In the genomic region with DNA sequence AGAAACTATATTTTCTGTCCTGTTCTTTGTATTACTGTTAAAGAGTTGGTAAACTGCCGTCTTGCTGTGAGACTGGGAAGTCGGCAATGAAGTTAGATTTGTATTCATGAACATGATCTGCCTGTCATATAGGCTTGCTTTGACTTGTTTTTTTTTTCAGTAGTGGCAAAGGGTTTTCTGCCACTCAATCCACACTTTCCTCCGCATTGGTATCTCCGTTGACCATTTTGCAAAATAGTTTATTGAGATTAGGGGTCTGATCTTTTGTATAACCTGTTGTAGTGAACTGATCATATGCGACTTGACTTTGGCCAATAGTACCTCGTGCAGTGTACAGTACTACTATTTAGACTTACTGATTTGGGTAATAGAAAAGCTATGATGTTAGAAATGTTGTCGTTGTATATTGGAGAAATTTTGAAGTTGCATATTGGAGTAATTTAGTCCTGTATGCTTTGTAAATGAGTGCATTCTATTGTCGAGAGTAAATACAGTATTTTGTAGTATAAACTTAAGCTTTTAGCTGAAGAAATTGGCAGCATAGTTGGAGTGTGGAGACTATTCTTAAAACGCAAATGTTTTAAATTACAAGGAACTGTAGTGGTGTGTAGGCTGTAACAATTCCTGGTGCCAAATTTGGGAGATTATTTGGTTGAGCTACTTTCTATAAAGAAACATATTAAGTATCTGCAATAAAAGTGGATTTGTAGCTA, we compare ENCODE assay signal across 9 cellular contexts. TPM values are rescaled to one million over a fixed set of nuclear protein-coding genes. Genes with fewer than 3 reads are reported as not detected.
DNase-seq lines count a peak whose midpoint lies in the region; ATAC-seq and TF ChIP-seq lines count a peak whose summit lies in the region.
"Had no signal": no experiment of that assay in that cellular context is flagged by ENCODE, and none has a peak within 500 bp of the region (broad histone marks: within the 10 kb centered on the region; RNA-seq: fewer than 3 reads in every experiment).

No MANE protein-coding gene starts in this region.

- H3K27ac ChIP-seq in A673 (ENCODE audit: low read depth, low read length, poor library complexity, severe bottlenecking) = no peak overlapping the region
- no peak overlapping the region for H3K27ac ChIP-seq in HL-60 (replicated peaks)
- peak overlapping the region in 3 of 4 donors; percentile 95 to 99 (median 99) for H3K27ac ChIP-seq in body of pancreas
- no peak overlapping the region for H3K27ac ChIP-seq in lung (ENCODE audit: low read depth in 1 of 2, low read length in 1 of 2)

- BruUV-seq in A673 (replicated peaks; lab: Mats Ljungman, UMichigan) = no TSS peak

- peaks cover 6% of the 10 kb centered on the region for H3K4me1 ChIP-seq in A673 (ENCODE audit: insufficient read depth, low read length, poor library complexity, severe bottlenecking)
- peaks cover 37% of the 10 kb centered on the region for H3K4me1 ChIP-seq in body of pancreas
- peaks cover 2 to 9% of the 10 kb centered on the region in 2 donors for H3K4me1 ChIP-seq in lung (ENCODE audit: control insufficient read depth in 2 of 2, insufficient read depth in 2 of 2, low read length in 2 of 2)

- CTCF ChIA-PET in A673 (lab: Charles Lee) = interaction anchor here (0.5 to 0.7 kb wide), 2 partner anchors 64 to 140 kb away, joined by 4 to 13 read pairs; no protein-coding TSS in a partner anchor

- no peaks in the 10 kb centered on the region for H3K36me3 ChIP-seq in A673 (ENCODE audit: insufficient read depth, low read length, poor library complexity, severe bottlenecking)
- no peaks in the 10 kb centered on the region for H3K36me3 ChIP-seq in body of pancreas (replicated peaks in 1 of 2; ENCODE audit: insufficient read depth in 1 of 2, low read depth in 2 of 2)
- peaks cover 0 to 2% of the 10 kb centered on the region in 2 donors for H3K36me3 ChIP-seq in lung (ENCODE audit: control insufficient read depth in 2 of 2, insufficient read depth in 2 of 2, low read length in 2 of 2)

- POLR2A ChIA-PET in A673 (lab: Charles Lee; ENCODE audit: low non-redundant PET) = no interaction called here

- TF ChIP-seq POLR2A in body of pancreas (IDR thresholded peaks at IDR 0.05) = no peak

- intact Hi-C loops in A673 (cut with micrococcal nuclease; ENCODE audit: unreplicated experiment) (loop anchor here (5.0 kb wide), 1 partner anchor 185 kb away; the partner anchor contains the start of gene RRAGA), body of pancreas (cut with DNase I) (no loop called here)

- H3K9me3 ChIP-seq in A673 (ENCODE audit: low read depth, low read length, poor library complexity, severe bottlenecking) = no peaks in the 10 kb centered on the region
- no peaks in the 10 kb centered on the region for H3K9me3 ChIP-seq in body of pancreas
- no peaks in the 10 kb centered on the region for H3K9me3 ChIP-seq in lung (ENCODE audit: control insufficient read depth in 2 of 2, insufficient read depth in 1 of 2, low read length in 1 of 2)

- no peak for TF ChIP-seq CTCF in A673 (conservative IDR thresholded peaks at IDR 0.05; ENCODE audit: low read depth, low read length)
- TF ChIP-seq CTCF in HL-60 (IDR thresholded peaks at IDR 0.05; ENCODE audit: insufficient read depth, low read length) = no peak
- no peak for TF ChIP-seq CTCF in body of pancreas (IDR thresholded peaks at IDR 0.05)
- no peak for TF ChIP-seq CTCF in lung (IDR thresholded peaks at IDR 0.05; ENCODE audit: control extremely low read depth, extremely low read depth)

- no peaks in the 10 kb centered on the region for H3K27me3 ChIP-seq in A673 (replicated peaks; ENCODE audit: insufficient read depth, low read depth, low read length, poor library complexity)
- H3K27me3 ChIP-seq in HL-60 (ENCODE audit: insufficient read depth, poor library complexity, severe bottlenecking) = no peaks in the 10 kb centered on the region
- H3K27me3 ChIP-seq in body of pancreas = no peaks in the 10 kb centered on the region
- H3K27me3 ChIP-seq in lung (ENCODE audit: control insufficient read depth, insufficient read depth) = no peaks in the 10 kb centered on the region

- DNase-seq in A673 (ENCODE audit: low spot score) = no peak
- no peak for DNase-seq in HL-60 (ENCODE audit: low read depth in 1 of 2, low spot score in 1 of 2)
- no peak for DNase-seq in body of pancreas
- DNase-seq in lung (ENCODE audit: low spot score) = no peak
- no peak for DNase-seq in 8988T
- no peak for DNase-seq in activated CD4-positive, CD25-positive, alpha-beta regulatory T cell (lab: John Stamatoyannopoulos, UW)
- no peak for DNase-seq in NCI-H1930 (lab: John Stamatoyannopoulos, UW)
- DNase-seq in T-helper 9 cell = no peak
- DNase-seq: effector CD4-positive, alpha-beta T cell had no signal

- WGBS in body of pancreas, 2 donors = 2 to 4% methylated on average over 9 of the region's 9 CpGs
- 8 to 16% methylated on average over 9 of the region's 9 CpGs for WGBS in lung, 2 donors

- ATAC-seq in body of pancreas (no peak), lung (ENCODE audit: insufficient read depth, low FRiP score) (no peak)

- H3K4me3 ChIP-seq in A673 (ENCODE audit: low read depth, low read length, poor library complexity, severe bottlenecking) (peak overlapping the region; percentile 71), HL-60 (replicated peaks; ENCODE audit: insufficient read depth, low read length) (peak overlapping the region; percentile 70), body of pancreas (peak overlapping the region in 1 of 2 donors; percentile 97), lung (peak overlapping the region; percentile 28)

RNA-seq across cellular contexts. Expression of gene DENND4C, which starts 1.8 kb away (rescaled TPM):
- total RNA-seq in A673 (2021) = 12.8 and 13.9 TPM in 2 replicates
- 10 to 100 TPM; 52.7 to 58.0 TPM for total RNA-seq in body of pancreas
- 100 to 1,000 TPM in 1 of 2 donors, 10 to 100 TPM in 1; 52.8 to 154 TPM for total RNA-seq in lung
- 10 to 100 TPM in 1 of 2 donors, 1 to 10 TPM in 1; 9.4 to 15.0 TPM for polyA plus RNA-seq in lung

Comparison
In these comparisons a context has a peak if more than half of its experiments do, and no peak if none do; other contexts are left out.
1. H3K27ac ChIP-seq: peak in body of pancreas (3 of 4); none in A673 (single experiment), HL-60 (single experiment) and lung (0 of 2).